1 cellular context compared by ENCODE assay signal in the genomic region with DNA sequence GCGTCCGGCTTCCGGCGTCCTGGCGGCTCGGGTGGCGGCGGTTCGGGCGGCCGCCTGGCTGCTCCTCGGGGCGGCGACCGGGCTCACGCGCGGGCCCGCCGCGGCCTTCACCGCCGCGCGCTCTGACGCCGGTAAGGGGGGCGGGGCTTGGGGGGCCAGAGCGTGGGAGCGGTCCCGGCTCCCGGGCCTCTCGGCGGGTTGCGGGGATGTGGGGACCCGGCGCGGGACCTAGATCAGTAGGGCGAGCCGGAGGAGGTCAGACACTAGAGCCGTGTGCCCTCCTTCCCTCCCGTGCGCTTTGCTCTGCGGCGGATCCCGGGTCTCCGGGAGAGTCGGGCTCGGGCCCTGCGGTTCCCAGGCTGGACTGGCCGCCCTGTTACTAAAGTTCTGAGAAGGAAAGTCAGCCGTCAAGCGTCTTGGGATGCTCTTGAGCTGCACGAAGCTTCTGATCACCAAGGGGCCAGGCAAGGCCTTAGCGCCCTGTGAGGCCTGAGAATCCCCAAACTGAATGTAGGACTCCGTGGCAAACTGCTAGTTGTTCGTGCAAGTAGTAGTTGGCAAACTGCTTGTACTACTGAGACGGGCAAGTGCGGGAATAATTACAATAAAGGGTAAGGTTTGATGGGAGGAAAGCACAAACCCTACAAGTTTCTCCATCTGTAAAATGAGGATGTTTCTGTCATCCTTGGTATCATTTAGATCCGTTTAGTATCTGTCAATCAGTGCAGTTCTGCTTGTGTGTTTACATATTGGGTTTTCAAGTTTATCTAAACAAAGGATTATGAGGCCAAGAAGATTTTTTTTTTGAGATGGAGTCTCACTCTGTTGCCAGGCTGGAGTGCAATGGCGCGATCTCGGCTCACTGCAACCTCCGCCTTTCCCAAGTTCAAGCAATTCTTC.
TF ChIP-seq lines count a peak whose summit lies in the region.

No MANE protein-coding gene starts in this region.

TF ChIP-seq in HepG2, 621 proteins besides CTCF, POLR2A, EP300 and RAD21 (continued from another document):
- 0 out of 2 replicates have a peak, but pooled peaks have one; percentile 23 for TF ChIP-seq SRY (CRISPR knock-in tag; IDR thresholded peaks at IDR 0.05)
- TF ChIP-seq HES4 (CRISPR knock-in tag; IDR thresholded peaks at IDR 0.05; ENCODE audit: borderline replicate concordance), result no peak
- TF ChIP-seq, protein P1, sequence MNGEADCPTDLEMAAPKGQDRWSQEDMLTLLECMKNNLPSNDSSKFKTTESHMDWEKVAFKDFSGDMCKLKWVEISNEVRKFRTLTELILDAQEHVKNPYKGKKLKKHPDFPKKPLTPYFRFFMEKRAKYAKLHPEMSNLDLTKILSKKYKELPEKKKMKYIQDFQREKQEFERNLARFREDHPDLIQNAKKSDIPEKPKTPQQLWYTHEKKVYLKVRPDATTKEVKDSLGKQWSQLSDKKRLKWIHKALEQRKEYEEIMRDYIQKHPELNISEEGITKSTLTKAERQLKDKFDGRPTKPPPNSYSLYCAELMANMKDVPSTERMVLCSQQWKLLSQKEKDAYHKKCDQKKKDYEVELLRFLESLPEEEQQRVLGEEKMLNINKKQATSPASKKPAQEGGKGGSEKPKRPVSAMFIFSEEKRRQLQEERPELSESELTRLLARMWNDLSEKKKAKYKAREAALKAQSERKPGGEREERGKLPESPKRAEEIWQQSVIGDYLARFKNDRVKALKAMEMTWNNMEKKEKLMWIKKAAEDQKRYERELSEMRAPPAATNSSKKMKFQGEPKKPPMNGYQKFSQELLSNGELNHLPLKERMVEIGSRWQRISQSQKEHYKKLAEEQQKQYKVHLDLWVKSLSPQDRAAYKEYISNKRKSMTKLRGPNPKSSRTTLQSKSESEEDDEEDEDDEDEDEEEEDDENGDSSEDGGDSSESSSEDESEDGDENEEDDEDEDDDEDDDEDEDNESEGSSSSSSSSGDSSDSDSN (CRISPR knock-in tag; IDR thresholded peaks at IDR 0.05), result peak; percentile 53; the same call in 1 of the 2 replicates
- no peak for TF ChIP-seq GTF3A (CRISPR knock-in tag; conservative IDR thresholded peaks at IDR 0.05)
- TF ChIP-seq PCBP1 (IDR thresholded peaks at IDR 0.05; ENCODE audit: borderline replicate concordance, low read depth, low read length), result no peak
- no peak for TF ChIP-seq ZSCAN9 (CRISPR knock-in tag; IDR thresholded peaks at IDR 0.05; ENCODE audit: borderline replicate concordance)
- TF ChIP-seq ZIK1 (CRISPR knock-in tag; IDR thresholded peaks at IDR 0.05; ENCODE audit: borderline replicate concordance, low read depth), result no peak
- TF ChIP-seq, protein P2, sequence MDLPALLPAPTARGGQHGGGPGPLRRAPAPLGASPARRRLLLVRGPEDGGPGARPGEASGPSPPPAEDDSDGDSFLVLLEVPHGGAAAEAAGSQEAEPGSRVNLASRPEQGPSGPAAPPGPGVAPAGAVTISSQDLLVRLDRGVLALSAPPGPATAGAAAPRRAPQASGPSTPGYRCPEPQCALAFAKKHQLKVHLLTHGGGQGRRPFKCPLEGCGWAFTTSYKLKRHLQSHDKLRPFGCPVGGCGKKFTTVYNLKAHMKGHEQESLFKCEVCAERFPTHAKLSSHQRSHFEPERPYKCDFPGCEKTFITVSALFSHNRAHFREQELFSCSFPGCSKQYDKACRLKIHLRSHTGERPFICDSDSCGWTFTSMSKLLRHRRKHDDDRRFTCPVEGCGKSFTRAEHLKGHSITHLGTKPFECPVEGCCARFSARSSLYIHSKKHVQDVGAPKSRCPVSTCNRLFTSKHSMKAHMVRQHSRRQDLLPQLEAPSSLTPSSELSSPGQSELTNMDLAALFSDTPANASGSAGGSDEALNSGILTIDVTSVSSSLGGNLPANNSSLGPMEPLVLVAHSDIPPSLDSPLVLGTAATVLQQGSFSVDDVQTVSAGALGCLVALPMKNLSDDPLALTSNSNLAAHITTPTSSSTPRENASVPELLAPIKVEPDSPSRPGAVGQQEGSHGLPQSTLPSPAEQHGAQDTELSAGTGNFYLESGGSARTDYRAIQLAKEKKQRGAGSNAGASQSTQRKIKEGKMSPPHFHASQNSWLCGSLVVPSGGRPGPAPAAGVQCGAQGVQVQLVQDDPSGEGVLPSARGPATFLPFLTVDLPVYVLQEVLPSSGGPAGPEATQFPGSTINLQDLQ (CRISPR knock-in tag; IDR thresholded peaks at IDR 0.05), result no peak
- TF ChIP-seq GATAD2A (CRISPR knock-in tag; IDR thresholded peaks at IDR 0.05), result no peak
- TF ChIP-seq, protein P3, sequence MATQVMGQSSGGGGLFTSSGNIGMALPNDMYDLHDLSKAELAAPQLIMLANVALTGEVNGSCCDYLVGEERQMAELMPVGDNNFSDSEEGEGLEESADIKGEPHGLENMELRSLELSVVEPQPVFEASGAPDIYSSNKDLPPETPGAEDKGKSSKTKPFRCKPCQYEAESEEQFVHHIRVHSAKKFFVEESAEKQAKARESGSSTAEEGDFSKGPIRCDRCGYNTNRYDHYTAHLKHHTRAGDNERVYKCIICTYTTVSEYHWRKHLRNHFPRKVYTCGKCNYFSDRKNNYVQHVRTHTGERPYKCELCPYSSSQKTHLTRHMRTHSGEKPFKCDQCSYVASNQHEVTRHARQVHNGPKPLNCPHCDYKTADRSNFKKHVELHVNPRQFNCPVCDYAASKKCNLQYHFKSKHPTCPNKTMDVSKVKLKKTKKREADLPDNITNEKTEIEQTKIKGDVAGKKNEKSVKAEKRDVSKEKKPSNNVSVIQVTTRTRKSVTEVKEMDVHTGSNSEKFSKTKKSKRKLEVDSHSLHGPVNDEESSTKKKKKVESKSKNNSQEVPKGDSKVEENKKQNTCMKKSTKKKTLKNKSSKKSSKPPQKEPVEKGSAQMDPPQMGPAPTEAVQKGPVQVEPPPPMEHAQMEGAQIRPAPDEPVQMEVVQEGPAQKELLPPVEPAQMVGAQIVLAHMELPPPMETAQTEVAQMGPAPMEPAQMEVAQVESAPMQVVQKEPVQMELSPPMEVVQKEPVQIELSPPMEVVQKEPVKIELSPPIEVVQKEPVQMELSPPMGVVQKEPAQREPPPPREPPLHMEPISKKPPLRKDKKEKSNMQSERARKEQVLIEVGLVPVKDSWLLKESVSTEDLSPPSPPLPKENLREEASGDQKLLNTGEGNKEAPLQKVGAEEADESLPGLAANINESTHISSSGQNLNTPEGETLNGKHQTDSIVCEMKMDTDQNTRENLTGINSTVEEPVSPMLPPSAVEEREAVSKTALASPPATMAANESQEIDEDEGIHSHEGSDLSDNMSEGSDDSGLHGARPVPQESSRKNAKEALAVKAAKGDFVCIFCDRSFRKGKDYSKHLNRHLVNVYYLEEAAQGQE (IDR thresholded peaks at IDR 0.05; ENCODE audit: borderline replicate concordance in 1 of 2, low read depth in 1 of 2, low read length in 2 of 2), result no peak
- peak; percentile 41 for TF ChIP-seq ASH2L (IDR thresholded peaks at IDR 0.05; ENCODE audit: insufficient read length, low read depth, low read length)
- TF ChIP-seq, protein P4, sequence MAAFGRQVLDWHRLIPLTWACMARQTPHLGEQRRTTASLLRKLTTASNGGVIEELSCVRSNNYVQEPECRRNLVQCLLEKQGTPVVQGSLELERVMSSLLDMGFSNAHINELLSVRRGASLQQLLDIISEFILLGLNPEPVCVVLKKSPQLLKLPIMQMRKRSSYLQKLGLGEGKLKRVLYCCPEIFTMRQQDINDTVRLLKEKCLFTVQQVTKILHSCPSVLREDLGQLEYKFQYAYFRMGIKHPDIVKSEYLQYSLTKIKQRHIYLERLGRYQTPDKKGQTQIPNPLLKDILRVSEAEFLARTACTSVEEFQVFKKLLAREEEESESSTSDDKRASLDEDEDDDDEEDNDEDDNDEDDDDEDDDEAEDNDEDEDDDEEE (CRISPR knock-in tag; IDR thresholded peaks at IDR 0.05), result no peak
- no peak for TF ChIP-seq RCOR2 (CRISPR knock-in tag; IDR thresholded peaks at IDR 0.05)
- TF ChIP-seq, protein P5, sequence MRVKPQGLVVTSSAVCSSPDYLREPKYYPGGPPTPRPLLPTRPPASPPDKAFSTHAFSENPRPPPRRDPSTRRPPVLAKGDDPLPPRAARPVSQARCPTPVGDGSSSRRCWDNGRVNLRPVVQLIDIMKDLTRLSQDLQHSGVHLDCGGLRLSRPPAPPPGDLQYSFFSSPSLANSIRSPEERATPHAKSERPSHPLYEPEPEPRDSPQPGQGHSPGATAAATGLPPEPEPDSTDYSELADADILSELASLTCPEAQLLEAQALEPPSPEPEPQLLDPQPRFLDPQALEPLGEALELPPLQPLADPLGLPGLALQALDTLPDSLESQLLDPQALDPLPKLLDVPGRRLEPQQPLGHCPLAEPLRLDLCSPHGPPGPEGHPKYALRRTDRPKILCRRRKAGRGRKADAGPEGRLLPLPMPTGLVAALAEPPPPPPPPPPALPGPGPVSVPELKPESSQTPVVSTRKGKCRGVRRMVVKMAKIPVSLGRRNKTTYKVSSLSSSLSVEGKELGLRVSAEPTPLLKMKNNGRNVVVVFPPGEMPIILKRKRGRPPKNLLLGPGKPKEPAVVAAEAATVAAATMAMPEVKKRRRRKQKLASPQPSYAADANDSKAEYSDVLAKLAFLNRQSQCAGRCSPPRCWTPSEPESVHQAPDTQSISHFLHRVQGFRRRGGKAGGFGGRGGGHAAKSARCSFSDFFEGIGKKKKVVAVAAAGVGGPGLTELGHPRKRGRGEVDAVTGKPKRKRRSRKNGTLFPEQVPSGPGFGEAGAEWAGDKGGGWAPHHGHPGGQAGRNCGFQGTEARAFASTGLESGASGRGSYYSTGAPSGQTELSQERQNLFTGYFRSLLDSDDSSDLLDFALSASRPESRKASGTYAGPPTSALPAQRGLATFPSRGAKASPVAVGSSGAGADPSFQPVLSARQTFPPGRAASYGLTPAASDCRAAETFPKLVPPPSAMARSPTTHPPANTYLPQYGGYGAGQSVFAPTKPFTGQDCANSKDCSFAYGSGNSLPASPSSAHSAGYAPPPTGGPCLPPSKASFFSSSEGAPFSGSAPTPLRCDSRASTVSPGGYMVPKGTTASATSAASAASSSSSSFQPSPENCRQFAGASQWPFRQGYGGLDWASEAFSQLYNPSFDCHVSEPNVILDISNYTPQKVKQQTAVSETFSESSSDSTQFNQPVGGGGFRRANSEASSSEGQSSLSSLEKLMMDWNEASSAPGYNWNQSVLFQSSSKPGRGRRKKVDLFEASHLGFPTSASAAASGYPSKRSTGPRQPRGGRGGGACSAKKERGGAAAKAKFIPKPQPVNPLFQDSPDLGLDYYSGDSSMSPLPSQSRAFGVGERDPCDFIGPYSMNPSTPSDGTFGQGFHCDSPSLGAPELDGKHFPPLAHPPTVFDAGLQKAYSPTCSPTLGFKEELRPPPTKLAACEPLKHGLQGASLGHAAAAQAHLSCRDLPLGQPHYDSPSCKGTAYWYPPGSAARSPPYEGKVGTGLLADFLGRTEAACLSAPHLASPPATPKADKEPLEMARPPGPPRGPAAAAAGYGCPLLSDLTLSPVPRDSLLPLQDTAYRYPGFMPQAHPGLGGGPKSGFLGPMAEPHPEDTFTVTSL (CRISPR knock-in tag; IDR thresholded peaks at IDR 0.05; ENCODE audit: borderline replicate concordance), result no peak
- TF ChIP-seq, protein P6, sequence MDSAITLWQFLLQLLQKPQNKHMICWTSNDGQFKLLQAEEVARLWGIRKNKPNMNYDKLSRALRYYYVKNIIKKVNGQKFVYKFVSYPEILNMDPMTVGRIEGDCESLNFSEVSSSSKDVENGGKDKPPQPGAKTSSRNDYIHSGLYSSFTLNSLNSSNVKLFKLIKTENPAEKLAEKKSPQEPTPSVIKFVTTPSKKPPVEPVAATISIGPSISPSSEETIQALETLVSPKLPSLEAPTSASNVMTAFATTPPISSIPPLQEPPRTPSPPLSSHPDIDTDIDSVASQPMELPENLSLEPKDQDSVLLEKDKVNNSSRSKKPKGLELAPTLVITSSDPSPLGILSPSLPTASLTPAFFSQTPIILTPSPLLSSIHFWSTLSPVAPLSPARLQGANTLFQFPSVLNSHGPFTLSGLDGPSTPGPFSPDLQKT (CRISPR knock-in tag; IDR thresholded peaks at IDR 0.05; ENCODE audit: borderline replicate concordance), result no peak
- TF ChIP-seq ZNF225 (CRISPR knock-in tag; IDR thresholded peaks at IDR 0.05), result no peak
- TF ChIP-seq, protein P7, sequence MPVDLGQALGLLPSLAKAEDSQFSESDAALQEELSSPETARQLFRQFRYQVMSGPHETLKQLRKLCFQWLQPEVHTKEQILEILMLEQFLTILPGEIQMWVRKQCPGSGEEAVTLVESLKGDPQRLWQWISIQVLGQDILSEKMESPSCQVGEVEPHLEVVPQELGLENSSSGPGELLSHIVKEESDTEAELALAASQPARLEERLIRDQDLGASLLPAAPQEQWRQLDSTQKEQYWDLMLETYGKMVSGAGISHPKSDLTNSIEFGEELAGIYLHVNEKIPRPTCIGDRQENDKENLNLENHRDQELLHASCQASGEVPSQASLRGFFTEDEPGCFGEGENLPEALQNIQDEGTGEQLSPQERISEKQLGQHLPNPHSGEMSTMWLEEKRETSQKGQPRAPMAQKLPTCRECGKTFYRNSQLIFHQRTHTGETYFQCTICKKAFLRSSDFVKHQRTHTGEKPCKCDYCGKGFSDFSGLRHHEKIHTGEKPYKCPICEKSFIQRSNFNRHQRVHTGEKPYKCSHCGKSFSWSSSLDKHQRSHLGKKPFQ (CRISPR knock-in tag; IDR thresholded peaks at IDR 0.05; ENCODE audit: insufficient replicate concordance), result no peak
- TF ChIP-seq, protein P8, sequence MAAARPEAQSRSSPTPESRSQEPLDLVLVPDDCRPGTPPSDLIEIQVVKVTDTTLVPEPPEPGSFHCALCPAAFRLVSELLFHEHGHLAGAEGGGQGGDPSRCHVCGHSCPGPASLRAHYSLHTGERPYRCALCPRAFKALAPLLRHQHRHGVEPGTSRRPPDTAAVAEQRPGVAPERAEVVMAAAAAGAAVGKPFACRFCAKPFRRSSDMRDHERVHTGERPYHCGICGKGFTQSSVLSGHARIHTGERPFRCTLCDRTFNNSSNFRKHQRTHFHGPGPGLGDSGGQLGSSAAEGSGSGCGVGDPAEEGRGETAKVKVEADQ (CRISPR knock-in tag; IDR thresholded peaks at IDR 0.05; ENCODE audit: borderline replicate concordance), result 0 out of 2 replicates have a peak, but pooled peaks have one; percentile 16
- TF ChIP-seq, protein P9, sequence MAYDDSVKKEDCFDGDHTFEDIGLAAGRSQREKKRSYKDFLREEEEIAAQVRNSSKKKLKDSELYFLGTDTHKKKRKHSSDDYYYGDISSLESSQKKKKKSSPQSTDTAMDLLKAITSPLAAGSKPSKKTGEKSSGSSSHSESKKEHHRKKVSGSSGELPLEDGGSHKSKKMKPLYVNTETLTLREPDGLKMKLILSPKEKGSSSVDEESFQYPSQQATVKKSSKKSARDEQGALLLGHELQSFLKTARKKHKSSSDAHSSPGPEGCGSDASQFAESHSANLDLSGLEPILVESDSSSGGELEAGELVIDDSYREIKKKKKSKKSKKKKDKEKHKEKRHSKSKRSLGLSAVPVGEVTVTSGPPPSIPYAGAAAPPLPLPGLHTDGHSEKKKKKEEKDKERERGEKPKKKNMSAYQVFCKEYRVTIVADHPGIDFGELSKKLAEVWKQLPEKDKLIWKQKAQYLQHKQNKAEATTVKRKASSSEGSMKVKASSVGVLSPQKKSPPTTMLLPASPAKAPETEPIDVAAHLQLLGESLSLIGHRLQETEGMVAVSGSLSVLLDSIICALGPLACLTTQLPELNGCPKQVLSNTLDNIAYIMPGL (CRISPR knock-in tag; IDR thresholded peaks at IDR 0.05; ENCODE audit: borderline replicate concordance in 1 of 2, low read depth in 1 of 2), result no peak
- TF ChIP-seq TBP (CRISPR knock-in tag; IDR thresholded peaks at IDR 0.05), result no peak
- no peak for TF ChIP-seq ZNF550 (CRISPR knock-in tag; IDR thresholded peaks at IDR 0.05; ENCODE audit: borderline replicate concordance)
- TF ChIP-seq U2AF1 (optimal IDR thresholded peaks at IDR 0.05; ENCODE audit: low read depth, low read length), result no peak
- TF ChIP-seq ZNF256 (CRISPR knock-in tag; conservative IDR thresholded peaks at IDR 0.05), result no peak
- TF ChIP-seq ZNF660 (CRISPR knock-in tag; IDR thresholded peaks at IDR 0.05; ENCODE audit: borderline replicate concordance, low read depth), result no peak
